ENCODE assay signal across 21 cellular contexts in genomic region chr3:184308744-184309143, GRCh38. TPM values are rescaled to one million over a fixed set of nuclear protein-coding genes. Genes with fewer than 3 reads are reported as not detected.
DNase-seq lines count a peak whose midpoint lies in the region; ATAC-seq, FAIRE-seq and TF ChIP-seq lines count a peak whose summit lies in the region.
"Had no signal": no experiment of that assay in that cellular context is flagged by ENCODE, and none has a peak within 500 bp of the region (broad histone marks: within the 10 kb centered on the region; RNA-seq: fewer than 3 reads in every experiment).

No MANE protein-coding gene starts in this region.

- no peak for FAIRE-seq in endothelial cell of umbilical vein (lab: Jason Lieb, UNC)
- FAIRE-seq: small intestine had no signal

- H3K9me2 ChIP-seq in PC-9 (ENCODE audit: insufficient read depth): no peaks in the 10 kb centered on the region

- CTCF ChIA-PET in PC-9 (lab: Charles Lee) (no interaction called here), endothelial cell of umbilical vein (lab: Charles Lee) (no interaction called here)

- no peaks in the 10 kb centered on the region for H3K27me3 ChIP-seq in PC-9 (ENCODE audit: insufficient read depth, low read depth)
- H3K27me3 ChIP-seq in endothelial cell of umbilical vein (ENCODE audit: control insufficient read depth in 2 of 2, insufficient read depth in 2 of 2, low read length in 2 of 2): no peaks in the 10 kb centered on the region
- H3K27me3 ChIP-seq: upper lobe of left lung had no signal

- H3K36me3 ChIP-seq in PC-9 (ENCODE audit: low read depth) (peaks cover 41% of the 10 kb centered on the region), endothelial cell of umbilical vein (ENCODE audit: control insufficient read depth in 2 of 2, extremely low read depth in 1 of 2, insufficient read depth in 2 of 2, low read length in 2 of 2) (peaks cover 24 to 31% of the 10 kb centered on the region in 2 experiments)

- intact Hi-C loops in PC-9 (cut with micrococcal nuclease; ENCODE audit: unreplicated experiment) (no loop called here), endothelial cell of umbilical vein (cut with micrococcal nuclease) (no loop called here)

- H3K4me2 ChIP-seq in PC-9 (no peak overlapping the region), endothelial cell of umbilical vein (ENCODE audit: insufficient read depth, low read length) (no peak overlapping the region)

- BruUV-seq in PC-9 (replicated peaks; lab: Mats Ljungman, UMichigan) (TSS peak; percentile 3), endothelial cell of umbilical vein (replicated peaks; lab: Mats Ljungman, UMichigan) (TSS peak; percentile 55)

- TF ChIP-seq POLR2A in endothelial cell of umbilical vein (IDR thresholded peaks at IDR 0.05; ENCODE audit: low read depth, low read length): no peak

- H3K9me1 ChIP-seq in endothelial cell of umbilical vein (replicated peaks; ENCODE audit: control insufficient read depth, extremely low read depth, insufficient read depth, low read length): no peaks in the 10 kb centered on the region

- H3K79me2 ChIP-seq in PC-9 (ENCODE audit: low read depth) (peaks cover 12% of the 10 kb centered on the region; the same call in 1 of the 2 replicates), endothelial cell of umbilical vein (ENCODE audit: control insufficient read depth, insufficient read depth, low read length) (peaks cover 9% of the 10 kb centered on the region)

- H3K4me1 ChIP-seq in PC-9 (replicated peaks; ENCODE audit: insufficient read depth) (0 out of 2 replicates have a peak, but pooled peaks cover 2% of the 10 kb centered on the region), endothelial cell of umbilical vein (ENCODE audit: control insufficient read depth, extremely low read depth, insufficient read depth, low read length) (no peaks in the 10 kb centered on the region)
- H3K4me1 ChIP-seq: prostate gland had no signal

- peaks cover 88% of the 10 kb centered on the region for H3F3A ChIP-seq in PC-9 (ENCODE audit: insufficient read depth, low read depth)

- POLR2A ChIA-PET in PC-9 (lab: Charles Lee; ENCODE audit: unreplicated experiment): no interaction called here
- POLR2A ChIA-PET in endothelial cell of umbilical vein (lab: Charles Lee): no interaction called here

- DNase-seq in ELR (ENCODE audit: low read depth): peak; percentile 16
- no peak for DNase-seq in PC-9
- DNase-seq in endothelial cell of umbilical vein (ENCODE audit: low read depth, low spot score): no peak
- no peak for DNase-seq in A172 (ENCODE audit: low spot score)
- DNase-seq in GF-D8 (lab: John Stamatoyannopoulos, UW): no peak
- DNase-seq: activated naive CD4-positive, alpha-beta T cell treated with Interleukin-2 at 50 U/mL for 16 hours; activated T-cell treated with anti-CD3 and anti-CD28 coated beads for 4 hours; cerebellar nuclear complex; effector CD8-positive, alpha-beta T cell; EL; NCI-H2081; NCI-H510A; small intestine; stimulated activated CD4-positive, alpha-beta T cell treated with anti-CD3 and anti-CD28 coated beads, Interleukin-4, amount 100 ng/mL, for 24 hours; SW 1271; upper lobe of left lung had no signal

- H4K20me1 ChIP-seq in PC-9 (ENCODE audit: insufficient read depth): peaks cover 30% of the 10 kb centered on the region
- no peaks in the 10 kb centered on the region for H4K20me1 ChIP-seq in endothelial cell of umbilical vein (replicated peaks; ENCODE audit: control insufficient read depth, extremely low read depth, insufficient read depth, low read length)

- H3K9me3 ChIP-seq in PC-9 (ENCODE audit: insufficient read depth, low read depth) (no peaks in the 10 kb centered on the region), endothelial cell of umbilical vein (replicated peaks; ENCODE audit: control insufficient read depth, insufficient read depth, low read length) (no peaks in the 10 kb centered on the region)
- H3K9me3 ChIP-seq: prostate gland, upper lobe of left lung had no signal

- H3K4me3 ChIP-seq in PC-9 (no peak overlapping the region), endothelial cell of umbilical vein (replicated peaks in 1 of 3; ENCODE audit: insufficient read depth in 1 of 3, low read depth in 1 of 3, low read length in 3 of 3) (no peak overlapping the region)
- H3K4me3 ChIP-seq: prostate gland, upper lobe of left lung had no signal

- TF ChIP-seq CTCF in PC-9 (conservative IDR thresholded peaks at IDR 0.05) (no peak), endothelial cell of umbilical vein (IDR thresholded peaks at IDR 0.05; ENCODE audit: extremely low read depth in 1 of 2, insufficient read depth in 1 of 2, low read depth in 1 of 2, low read length in 2 of 2) (peak in 1 of 2 donors; percentile 26)

- dilution Hi-C loops in endothelial cell of umbilical vein (cut with MboI; ENCODE audit: extremely low pct_ligation_motif_present, low sequenced_read_pairs): no loop called here

- H3K27ac ChIP-seq in PC-9: no peak overlapping the region
- H3K27ac ChIP-seq in endothelial cell of umbilical vein (ENCODE audit: insufficient read depth, low read depth, low read length): no peak overlapping the region
- H3K27ac ChIP-seq: HL-60, prostate gland, upper lobe of left lung had no signal

- H2AFZ ChIP-seq in PC-9: no peak overlapping the region
- no peak overlapping the region for H2AFZ ChIP-seq in endothelial cell of umbilical vein (ENCODE audit: low read depth, low read length)

- H3K9ac ChIP-seq in endothelial cell of umbilical vein (replicated peaks; ENCODE audit: extremely low read depth, insufficient read depth, low read length): no peak overlapping the region

- ATAC-seq in HG03520 (IDR thresholded peaks at IDR 0.05; ENCODE audit: unreplicated experiment): no peak

TF ChIP-seq in endothelial cell of umbilical vein, 7 proteins besides CTCF, POLR2A, EP300 and RAD21 (continues in another document):
- TF ChIP-seq MYC (IDR thresholded peaks at IDR 0.05; ENCODE audit: low read depth, low read length): no peak
- no peak for TF ChIP-seq POLR2AphosphoS5 (IDR thresholded peaks at IDR 0.05; ENCODE audit: insufficient read depth, low read depth, low read length)
- TF ChIP-seq GATA2 (IDR thresholded peaks at IDR 0.05; ENCODE audit: insufficient read depth, insufficient read length, low read depth, low read length): peak; percentile 57

RNA-seq across cellular contexts. Expression of gene EIF4G1, which starts 5.7 kb away (rescaled TPM):
- 657 and 721 TPM in 2 replicates for total RNA-seq in PC-9 (2021)
- 524 and 532 TPM in 2 replicates for total RNA-seq in endothelial cell of umbilical vein
- polyA plus RNA-seq in endothelial cell of umbilical vein: 355 and 401 TPM in 2 replicates
- polyA plus RNA-seq in endothelial cell of umbilical vein (2011; cell fraction: cytosol; rRNA removed): 305 and 332 TPM in 2 replicates
- 513 and 525 TPM in 2 replicates for polyA plus RNA-seq in endothelial cell of umbilical vein (2011; cell fraction: nucleus; rRNA removed)
- polyA plus RNA-seq in endothelial cell of umbilical vein (2012): 236 and 329 TPM in 2 replicates
- polyA minus RNA-seq in endothelial cell of umbilical vein: 474 and 526 TPM in 2 replicates
- polyA minus RNA-seq in endothelial cell of umbilical vein (2011; cell fraction: cytosol; rRNA and poly(A)+ RNA removed): 242 TPM
- polyA minus RNA-seq in endothelial cell of umbilical vein (2011; cell fraction: nucleus; rRNA and poly(A)+ RNA removed): 207 and 228 TPM in 2 replicates
- 422 and 446 TPM in 2 replicates for total RNA-seq in A172 (2014; rRNA removed; shearing (Covaris generic))

RNA-seq across cellular contexts. Expression of gene PSMD2, which starts 9.7 kb away (rescaled TPM):
- 521 and 788 TPM in 2 replicates for total RNA-seq in PC-9 (2021)
- total RNA-seq in endothelial cell of umbilical vein: 400 and 435 TPM in 2 replicates
- polyA plus RNA-seq in endothelial cell of umbilical vein: 358 and 414 TPM in 2 replicates
- polyA plus RNA-seq in endothelial cell of umbilical vein (2011; cell fraction: cytosol; rRNA removed): 266 and 278 TPM in 2 replicates
- 416 and 477 TPM in 2 replicates for polyA plus RNA-seq in endothelial cell of umbilical vein (2011; cell fraction: nucleus; rRNA removed)
- 316 and 537 TPM in 2 replicates for polyA plus RNA-seq in endothelial cell of umbilical vein (2012)
- 564 and 571 TPM in 2 replicates for polyA minus RNA-seq in endothelial cell of umbilical vein
- 395 TPM for polyA minus RNA-seq in endothelial cell of umbilical vein (2011; cell fraction: cytosol; rRNA and poly(A)+ RNA removed)
- polyA minus RNA-seq in endothelial cell of umbilical vein (2011; cell fraction: nucleus; rRNA and poly(A)+ RNA removed): 166 and 239 TPM in 2 replicates
- total RNA-seq in A172 (2014; rRNA removed; shearing (Covaris generic)): 633 and 926 TPM in 2 replicates

RNA-seq across cellular contexts. Expression of gene FAM131A, which starts 28.7 kb away (rescaled TPM):
- 25.5 and 28.2 TPM in 2 replicates for total RNA-seq in PC-9 (2021)
- 19.9 and 26.8 TPM in 2 replicates for total RNA-seq in endothelial cell of umbilical vein
- polyA plus RNA-seq in endothelial cell of umbilical vein: 29.9 and 34.1 TPM in 2 replicates
- 22.5 and 34.2 TPM in 2 replicates for polyA plus RNA-seq in endothelial cell of umbilical vein (2011; cell fraction: cytosol; rRNA removed)
- 27.8 and 36.3 TPM in 2 replicates for polyA plus RNA-seq in endothelial cell of umbilical vein (2011; cell fraction: nucleus; rRNA removed)
- 15.8 and 22.6 TPM in 2 replicates for polyA plus RNA-seq in endothelial cell of umbilical vein (2012)
- polyA minus RNA-seq in endothelial cell of umbilical vein: 19.1 and 21.9 TPM in 2 replicates
- polyA minus RNA-seq in endothelial cell of umbilical vein (2011; cell fraction: cytosol; rRNA and poly(A)+ RNA removed): 10.8 TPM
- 12.3 and 12.8 TPM in 2 replicates for polyA minus RNA-seq in endothelial cell of umbilical vein (2011; cell fraction: nucleus; rRNA and poly(A)+ RNA removed)
- 0.62 and 0.65 TPM in 2 replicates for total RNA-seq in A172 (2014; rRNA removed; shearing (Covaris generic))

RNA-seq across cellular contexts. Expression of gene ECE2, which starts 32.9 kb away (rescaled TPM):
- total RNA-seq in PC-9 (2021): not detected in 2 replicates
- not detected in 2 replicates for total RNA-seq in endothelial cell of umbilical vein
- not detected in 2 replicates for polyA plus RNA-seq in endothelial cell of umbilical vein
- polyA plus RNA-seq in endothelial cell of umbilical vein (2011; cell fraction: cytosol; rRNA removed): not detected in 2 replicates
- not detected in 2 replicates for polyA plus RNA-seq in endothelial cell of umbilical vein (2011; cell fraction: nucleus; rRNA removed)
- polyA plus RNA-seq in endothelial cell of umbilical vein (2012): not detected in 2 replicates
- not detected in 2 replicates for polyA minus RNA-seq in endothelial cell of umbilical vein
- polyA minus RNA-seq in endothelial cell of umbilical vein (2011; cell fraction: cytosol; rRNA and poly(A)+ RNA removed): not detected
- polyA minus RNA-seq in endothelial cell of umbilical vein (2011; cell fraction: nucleus; rRNA and poly(A)+ RNA removed): not detected in 2 replicates
- not detected in 2 replicates for total RNA-seq in A172 (2014; rRNA removed; shearing (Covaris generic))
- total RNA-seq: aorta, mesothelial cell of epicardium, upper lobe of left lung had no signal
- polyA plus RNA-seq: aorta had no signal

RNA-seq across cellular contexts. Expression of gene CAMK2N2, which starts 47.4 kb away (rescaled TPM):
- 2.2 and 2.6 TPM in 2 replicates for total RNA-seq in PC-9 (2021)
- not detected in 2 replicates for total RNA-seq in endothelial cell of umbilical vein
- 0.11 TPM in 1 of 2 replicates, not detected in the other for polyA plus RNA-seq in endothelial cell of umbilical vein
- 0.06 and 0.07 TPM in 2 replicates for polyA plus RNA-seq in endothelial cell of umbilical vein (2011; cell fraction: cytosol; rRNA removed)
- not detected in 2 replicates for polyA plus RNA-seq in endothelial cell of umbilical vein (2011; cell fraction: nucleus; rRNA removed)
- polyA plus RNA-seq in endothelial cell of umbilical vein (2012): not detected in 2 replicates
- 0.19 TPM in 1 of 2 replicates, not detected in the other for polyA minus RNA-seq in endothelial cell of umbilical vein
- 5.5 TPM for polyA minus RNA-seq in endothelial cell of umbilical vein (2011; cell fraction: cytosol; rRNA and poly(A)+ RNA removed)
- not detected in 2 replicates for polyA minus RNA-seq in endothelial cell of umbilical vein (2011; cell fraction: nucleus; rRNA and poly(A)+ RNA removed)
- total RNA-seq in A172 (2014; rRNA removed; shearing (Covaris generic)): 1.6 and 1.8 TPM in 2 replicates
- polyA plus RNA-seq: aorta had no signal

Comparison
In these comparisons a context has a peak if more than half of its experiments do, and no peak if none do; other contexts are left out.
1. RNA of gene FAM131A, which starts 28.7 kb away (total RNA-seq): 25.5 to 28.2 TPM in PC-9 and 19.9 to 26.8 TPM in endothelial cell of umbilical vein; 0.62 to 0.65 TPM in A172; every median in the first group is over 10 times any median in the second.